ENCODE assay signal across 8 cellular contexts in the genomic region with DNA sequence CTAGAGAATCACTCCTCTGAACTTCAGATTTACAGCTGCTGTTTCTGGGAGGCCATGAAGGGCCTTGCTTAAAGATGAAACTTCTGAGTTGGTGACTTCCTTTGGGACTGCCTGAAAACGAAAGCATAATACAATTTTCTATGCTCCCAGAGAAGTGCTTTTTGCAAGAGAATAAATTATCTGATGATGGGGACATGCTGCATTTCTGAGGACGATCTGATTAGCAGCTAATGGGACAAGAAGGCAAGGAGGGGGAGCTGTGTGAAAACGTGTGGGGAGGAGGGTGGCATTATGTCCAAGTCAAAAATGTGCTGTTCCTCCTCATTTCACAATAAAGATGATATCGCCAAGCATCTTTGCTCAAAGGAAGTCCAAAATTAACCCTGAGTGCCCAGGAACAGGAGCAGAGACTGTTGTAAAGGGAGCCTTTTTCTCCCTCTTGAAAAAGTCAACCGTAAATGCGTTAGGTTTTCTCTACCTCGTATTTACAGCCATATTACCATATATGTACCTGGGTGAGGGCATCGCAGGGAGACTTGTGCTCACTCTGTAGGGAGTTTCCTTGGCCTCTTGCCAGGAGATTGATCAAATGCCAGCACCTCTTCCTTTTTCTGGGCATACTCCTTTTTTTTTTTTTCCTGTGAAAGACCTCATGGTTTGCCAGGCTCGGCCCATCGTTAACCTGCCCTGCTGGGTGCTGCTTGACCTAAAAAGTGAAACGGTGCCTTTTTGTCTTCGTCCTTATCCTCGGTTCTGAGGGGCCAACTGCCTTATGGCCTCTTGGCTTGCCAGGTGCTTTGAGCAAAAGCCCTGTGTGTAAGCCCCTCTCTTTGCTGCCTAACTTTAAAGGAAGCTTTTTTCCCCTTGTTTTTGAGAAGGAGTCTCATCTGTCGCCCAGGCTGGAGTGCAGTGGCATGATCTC. TPM values are rescaled to one million over a fixed set of nuclear protein-coding genes. Genes with fewer than 3 reads are reported as not detected.
A peak's percentile ranks its signal among the peaks of the same experiment; 100 is the strongest.
DNase-seq lines count a peak whose midpoint lies in the region; ATAC-seq, FAIRE-seq and TF ChIP-seq lines count a peak whose summit lies in the region.

No MANE protein-coding gene starts in this region.

- WGBS in body of pancreas, 2 donors = 44 to 45% methylated on average over 13 to 14 of the region's 14 CpGs
- WGBS in endodermal cell (ENCODE audit: insufficient coverage in 1 of 2, insufficient read length in 1 of 2), 2 experiments = 76 to 77% methylated on average over 12 to 14 of the region's 14 CpGs

- no peak for ATAC-seq in body of pancreas
- no peak for ATAC-seq in GM19463 (IDR thresholded peaks at IDR 0.05; ENCODE audit: unreplicated experiment)
- no peak for ATAC-seq in GM21723 (IDR thresholded peaks at IDR 0.05; ENCODE audit: unreplicated experiment)

- H3K4me3 Mint-ChIP-seq in endodermal cell = no peak overlapping the region

- H3K27me3 ChIP-seq in body of pancreas (no peaks in the 10 kb centered on the region), muscle layer of colon (ENCODE audit: control insufficient read depth in 1 of 2, insufficient read depth in 2 of 2, low read length in 2 of 2) (no peaks in the 10 kb centered on the region), endodermal cell (ENCODE audit: control insufficient read depth, insufficient read depth, low read length, poor library complexity, severe bottlenecking) (no peaks in the 10 kb centered on the region)

- no peaks in the 10 kb centered on the region for H3K36me3 Mint-ChIP-seq in endodermal cell (ENCODE audit: low read depth)

- intact Hi-C loops in body of pancreas (cut with DNase I) = no loop called here

- H3K9me3 Mint-ChIP-seq in endodermal cell = no peaks in the 10 kb centered on the region

- peak; percentile 94 for DNase-seq in OCI-M1 (lab: John Stamatoyannopoulos, UW)
- peak in 3 of 4 donors; percentile 29 to 41 (median 36) for DNase-seq in body of pancreas
- DNase-seq in H54 (ENCODE audit: insufficient read length, low spot score) = no peak
- DNase-seq in endodermal cell = no peak

- peak overlapping the region; percentile 8 for H3K4me3 ChIP-seq in GM12875 (ENCODE audit: low read depth, low read length)
- no peak overlapping the region for H3K4me3 ChIP-seq in body of pancreas
- peak overlapping the region in 1 of 2 donors; percentile 64 for H3K4me3 ChIP-seq in muscle layer of colon (ENCODE audit: low read depth in 1 of 2, low read length in 2 of 2)
- H3K4me3 ChIP-seq in endodermal cell (ENCODE audit: low read length) = no peak overlapping the region

- peak overlapping the region; percentile 83 for H3K9ac ChIP-seq in muscle layer of colon (ENCODE audit: low read length)
- no peak overlapping the region for H3K9ac ChIP-seq in endodermal cell (ENCODE audit: extremely low read depth, low read length, poor library complexity, severe bottlenecking)

- no peak for TF ChIP-seq CTCF in GM12875 (IDR thresholded peaks at IDR 0.05; ENCODE audit: borderline replicate concordance, insufficient read depth, low read depth, low read length)
- no peak for TF ChIP-seq CTCF in body of pancreas (IDR thresholded peaks at IDR 0.05)
- TF ChIP-seq CTCF in endodermal cell (conservative IDR thresholded peaks at IDR 0.05) = no peak

- no peaks in the 10 kb centered on the region for H3K27me3 Mint-ChIP-seq in endodermal cell (ENCODE audit: insufficient read depth)

- no peaks in the 10 kb centered on the region for H3K36me3 ChIP-seq in body of pancreas (replicated peaks in 1 of 2; ENCODE audit: insufficient read depth in 1 of 2, low read depth in 2 of 2)
- peaks cover 13% of the 10 kb centered on the region for H3K36me3 ChIP-seq in muscle layer of colon (ENCODE audit: insufficient read depth, low read length)
- no peaks in the 10 kb centered on the region for H3K36me3 ChIP-seq in endodermal cell (ENCODE audit: control insufficient read depth, insufficient read depth, low read length)

- no peak for TF ChIP-seq POLR2A in body of pancreas (IDR thresholded peaks at IDR 0.05)
- TF ChIP-seq POLR2A in H54 (IDR thresholded peaks at IDR 0.05; ENCODE audit: low read depth, low read length) = no peak

- H3K27ac ChIP-seq in body of pancreas (peak overlapping the region in 2 of 4 donors; percentile 7 to 27), muscle layer of colon (ENCODE audit: low read depth, low read length) (peak overlapping the region; percentile 74), endodermal cell (ENCODE audit: low read depth, low read length) (no peak overlapping the region)

- H3K4me1 ChIP-seq in body of pancreas = peaks cover 6% of the 10 kb centered on the region
- peaks cover 42% of the 10 kb centered on the region for H3K4me1 ChIP-seq in muscle layer of colon (ENCODE audit: insufficient read depth, low read length)
- peaks cover 12% of the 10 kb centered on the region for H3K4me1 ChIP-seq in endodermal cell (ENCODE audit: control insufficient read depth, insufficient read depth, low read length)

- H3K27ac Mint-ChIP-seq in endodermal cell = no peak overlapping the region

- H3K4me1 Mint-ChIP-seq in endodermal cell = peaks cover 37% of the 10 kb centered on the region

- no peak for FAIRE-seq in H54 (lab: Jason Lieb, UNC)

- H3K9me3 ChIP-seq in body of pancreas (no peaks in the 10 kb centered on the region), muscle layer of colon (ENCODE audit: low read length) (no peaks in the 10 kb centered on the region), endodermal cell (ENCODE audit: control insufficient read depth, low read length) (no peaks in the 10 kb centered on the region)

RNA-seq across cellular contexts. Expression of a gene that starts 11.5 kb away (rescaled TPM):
- total RNA-seq in body of pancreas = 10 to 100 TPM; 29.3 to 29.8 TPM
- total RNA-seq in endodermal cell = 1 to 10 TPM; 5.9 TPM
- 4.1 TPM for polyA plus RNA-seq in endodermal cell (2013, experiment 1 of 2)
- polyA plus RNA-seq in endodermal cell (2013, experiment 2 of 2) = 5.7 TPM

RNA-seq across cellular contexts. Expression of a gene that starts 37.5 kb away (rescaled TPM):
- 10 to 100 TPM; 30.7 to 32.7 TPM for total RNA-seq in body of pancreas
- total RNA-seq in endodermal cell = 10 to 100 TPM; 18.4 to 18.6 TPM
- polyA plus RNA-seq in endodermal cell (2013, experiment 1 of 2) = 9.8 TPM
- polyA plus RNA-seq in endodermal cell (2013, experiment 2 of 2) = 10.0 TPM

Comparison
In these comparisons a context has a peak if more than half of its experiments do, and no peak if none do; other contexts are left out.
1. DNase-seq: peak in OCI-M1 (single experiment) and body of pancreas (3 of 4); none in H54 (single experiment) and endodermal cell (single experiment).
2. RNA of a gene that starts 11.5 kb away (total RNA-seq): 29.3 to 29.8 TPM in body of pancreas; 5.9 TPM in endodermal cell; every median in the first group is over 4 times any median in the second.